Comparison of ENCODE assay signal across 9 cellular contexts in the genomic region with DNA sequence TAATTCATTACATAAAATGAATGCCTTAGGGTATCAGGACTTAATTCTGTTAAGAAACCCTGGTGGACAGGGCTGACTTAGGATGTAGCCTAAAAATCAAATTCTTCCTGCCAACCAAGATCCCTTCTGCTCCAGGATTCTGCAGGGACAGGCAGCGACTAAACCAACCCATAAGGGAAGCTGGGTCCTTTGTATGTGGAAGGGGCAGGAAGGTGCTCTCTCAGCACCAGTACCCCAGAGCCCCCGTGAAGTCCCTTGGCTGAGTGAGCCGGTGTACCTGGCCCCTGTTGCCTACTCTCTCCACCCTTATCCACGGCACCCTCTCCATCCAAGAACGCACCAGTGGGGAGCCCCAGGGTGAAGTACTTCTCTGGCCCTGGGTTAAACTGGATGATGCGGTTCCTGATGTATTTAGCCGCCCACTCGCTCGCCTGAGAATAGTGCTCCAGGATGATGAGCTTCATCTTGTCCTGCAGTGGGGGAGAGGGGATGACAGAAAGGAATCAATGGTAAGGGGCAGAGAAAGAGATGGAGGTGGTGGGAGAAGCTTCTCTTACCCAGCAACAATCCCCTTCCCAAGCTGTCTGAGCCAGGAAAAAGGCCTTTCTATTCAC. TPM values are rescaled to one million over a fixed set of nuclear protein-coding genes. Genes with fewer than 3 reads are reported as not detected.
A peak's percentile ranks its signal among the peaks of the same experiment; 100 is the strongest.
DNase-seq lines count a peak whose midpoint lies in the region; ATAC-seq and TF ChIP-seq lines count a peak whose summit lies in the region.
"Had no signal": no experiment of that assay in that cellular context is flagged by ENCODE, and none has a peak within 500 bp of the region (broad histone marks: within the 10 kb centered on the region; RNA-seq: fewer than 3 reads in every experiment).

No MANE protein-coding gene starts in this region.

- WGBS in mammary epithelial cell (ENCODE audit: low coverage, missing lambda C conversion rate) = 93% methylated on average over 8 of the region's 9 CpGs
- WGBS in urinary bladder = 93% methylated on average over 9 of the region's 9 CpGs

- no peak for ATAC-seq in left cardiac atrium
- ATAC-seq in GM18502 (IDR thresholded peaks at IDR 0.05; ENCODE audit: poor library complexity, unreplicated experiment) = no peak

- CTCF ChIA-PET in mammary epithelial cell (lab: Charles Lee; ENCODE audit: low non-redundant PET) = interaction anchor here (0.5 kb wide), 1 partner anchor 311 kb away, joined by 8 read pairs; no protein-coding TSS in a partner anchor

- peak overlapping the region; percentile 86 for H3K4me2 ChIP-seq in mammary epithelial cell (ENCODE audit: insufficient read depth, low read depth, low read length)

- BruUV-seq in mammary epithelial cell (replicated peaks; lab: Mats Ljungman, UMichigan) = no TSS peak

- DNase-seq in left ventricle myocardium inferior (no peak), left cardiac atrium (no peak), mammary epithelial cell (no peak), posterior cingulate gyrus (no peak), NCI-H1930 (lab: John Stamatoyannopoulos, UW) (no peak)
- DNase-seq: NCI-H1436 had no signal

- dilution Hi-C loops in mammary epithelial cell (cut with HindIII; ENCODE audit: low sequenced_read_pairs) = no loop called here

- intact Hi-C loops in left ventricle myocardium inferior (cut with micrococcal nuclease) = no loop called here
- intact Hi-C loops in left cardiac atrium (cut with DNase I) = loop anchor here (5.0 kb wide), 2 partner anchors 126 to 131 kb away; no protein-coding TSS in a partner anchor
- intact Hi-C loops in mammary epithelial cell (cut with micrococcal nuclease) = loop anchor here (2.0 kb wide), 1 partner anchor 319 kb away; no protein-coding TSS in a partner anchor
- intact Hi-C loops in posterior cingulate gyrus (cut with DNase I) = loop anchor here (2.0 kb wide), 1 partner anchor 133 kb away; no protein-coding TSS in a partner anchor

- H3K27me3 ChIP-seq in left ventricle myocardium inferior (ENCODE audit: low read depth) (no peaks in the 10 kb centered on the region), mammary epithelial cell (ENCODE audit: insufficient read depth, low read length) (no peaks in the 10 kb centered on the region), mononuclear cell (ENCODE audit: insufficient read depth, low read length) (no peaks in the 10 kb centered on the region)

- H3K9ac ChIP-seq in mammary epithelial cell (ENCODE audit: insufficient read depth, low read length) = no peak overlapping the region

- H3K27ac ChIP-seq in left ventricle myocardium inferior (replicated peaks) (peak overlapping the region; percentile 88), mammary epithelial cell (ENCODE audit: insufficient read depth, low read depth, low read length) (no peak overlapping the region), urinary bladder (ENCODE audit: low read depth) (no peak overlapping the region)

- peak overlapping the region; percentile 81 for H3K4me3 ChIP-seq in left ventricle myocardium inferior
- peak overlapping the region in 2 of 3 experiments; percentile 69 to 84 for H3K4me3 ChIP-seq in mammary epithelial cell (replicated peaks in 1 of 3; ENCODE audit: insufficient read depth in 1 of 3, low read depth in 2 of 3, low read length in 3 of 3)
- H3K4me3 ChIP-seq in mononuclear cell (ENCODE audit: low read length) = peak overlapping the region; percentile 50
- H3K4me3 ChIP-seq in urinary bladder (ENCODE audit: low read depth, low read length) = peak overlapping the region; percentile 75

- no peaks in the 10 kb centered on the region for H4K20me1 ChIP-seq in mammary epithelial cell (ENCODE audit: insufficient read depth, low read length)

- no peaks in the 10 kb centered on the region for H3K9me3 ChIP-seq in left ventricle myocardium inferior (replicated peaks)
- H3K9me3 ChIP-seq in mammary epithelial cell (replicated peaks; ENCODE audit: insufficient read depth, low read length) = no peaks in the 10 kb centered on the region
- no peaks in the 10 kb centered on the region for H3K9me3 ChIP-seq in mononuclear cell (ENCODE audit: low read depth, low read length)

- H2AFZ ChIP-seq in mammary epithelial cell (ENCODE audit: low read depth, low read length) = peak overlapping the region; percentile 93

- H3K4me1 ChIP-seq in left ventricle myocardium inferior = peaks cover 37% of the 10 kb centered on the region
- H3K4me1 ChIP-seq in mammary epithelial cell (ENCODE audit: insufficient read depth, low read length) = peaks cover 30% of the 10 kb centered on the region
- H3K4me1 ChIP-seq in mononuclear cell (ENCODE audit: insufficient read depth, low read length) = peaks cover 60% of the 10 kb centered on the region
- H3K4me1 ChIP-seq in urinary bladder (ENCODE audit: insufficient read depth) = no peaks in the 10 kb centered on the region

- H3K36me3 ChIP-seq in left ventricle myocardium inferior (peaks cover 18% of the 10 kb centered on the region), mammary epithelial cell (ENCODE audit: insufficient read depth, low read length) (no peaks in the 10 kb centered on the region), urinary bladder (ENCODE audit: insufficient read depth) (no peaks in the 10 kb centered on the region)

- H3K79me2 ChIP-seq in mammary epithelial cell (ENCODE audit: insufficient read depth, low read length) = peaks cover 4% of the 10 kb centered on the region

- in situ Hi-C loops in mammary epithelial cell (cut with MboI; ENCODE audit: low sequenced_read_pairs in 2 of 2) = loop anchor here in 1 of 2 donors (25.0 kb wide), 1 partner anchor 526 kb away; no protein-coding TSS in a partner anchor

- TF ChIP-seq CTCF in left ventricle myocardium inferior (IDR thresholded peaks at IDR 0.05; ENCODE audit: borderline replicate concordance) (no peak), mammary epithelial cell (conservative IDR thresholded peaks at IDR 0.05 in 1 of 2, IDR thresholded peaks at IDR 0.05 in 1 of 2; ENCODE audit: extremely low read depth in 1 of 2, insufficient read depth in 1 of 2, low read depth in 1 of 2, low read length in 2 of 2) (no peak)

RNA-seq across cellular contexts. Expression of gene GNPDA1, which starts 1.1 kb away (rescaled TPM):
- total RNA-seq in left ventricle myocardium inferior = 24.3 TPM
- total RNA-seq in left cardiac atrium = 10 to 100 TPM; 17.3 to 25.7 TPM
- total RNA-seq in mammary epithelial cell = 10 to 100 TPM; 29.0 to 77.2 TPM
- polyA plus RNA-seq in mammary epithelial cell = 26.8 TPM
- polyA minus RNA-seq in mammary epithelial cell = 71.6 TPM
- 6.6 TPM for total RNA-seq in mononuclear cell
- total RNA-seq in urinary bladder = 30.9 TPM
- polyA plus RNA-seq in urinary bladder = 33.8 TPM

RNA-seq across cellular contexts. Expression of gene RNF14, which starts 42.8 kb away (rescaled TPM):
- 120 TPM for total RNA-seq in left ventricle myocardium inferior
- 10 to 100 TPM; 71.8 to 87.4 TPM for total RNA-seq in left cardiac atrium
- total RNA-seq in mammary epithelial cell = 10 to 100 TPM; 60.4 to 93.7 TPM
- polyA plus RNA-seq in mammary epithelial cell = 33.2 TPM
- 145 TPM for polyA minus RNA-seq in mammary epithelial cell
- total RNA-seq in mononuclear cell = 13.0 TPM
- total RNA-seq in urinary bladder = 69.7 TPM
- 51.9 TPM for polyA plus RNA-seq in urinary bladder

RNA-seq across cellular contexts. Expression of gene PCDH12, which starts 53.7 kb away (rescaled TPM):
- 7.6 TPM for total RNA-seq in left ventricle myocardium inferior
- 1 to 10 TPM; 5.4 to 10.0 TPM for total RNA-seq in left cardiac atrium
- total RNA-seq in mammary epithelial cell = 1 to 10 TPM in 1 of 2 donors, under 1 TPM in 1; 0.17 to 1.2 TPM
- 0.07 TPM for polyA plus RNA-seq in mammary epithelial cell
- polyA minus RNA-seq in mammary epithelial cell = 0.10 TPM
- under 0.01 TPM for total RNA-seq in mononuclear cell
- total RNA-seq in urinary bladder = 14.6 TPM
- polyA plus RNA-seq in urinary bladder = 2.5 TPM
